In the genomic region with DNA sequence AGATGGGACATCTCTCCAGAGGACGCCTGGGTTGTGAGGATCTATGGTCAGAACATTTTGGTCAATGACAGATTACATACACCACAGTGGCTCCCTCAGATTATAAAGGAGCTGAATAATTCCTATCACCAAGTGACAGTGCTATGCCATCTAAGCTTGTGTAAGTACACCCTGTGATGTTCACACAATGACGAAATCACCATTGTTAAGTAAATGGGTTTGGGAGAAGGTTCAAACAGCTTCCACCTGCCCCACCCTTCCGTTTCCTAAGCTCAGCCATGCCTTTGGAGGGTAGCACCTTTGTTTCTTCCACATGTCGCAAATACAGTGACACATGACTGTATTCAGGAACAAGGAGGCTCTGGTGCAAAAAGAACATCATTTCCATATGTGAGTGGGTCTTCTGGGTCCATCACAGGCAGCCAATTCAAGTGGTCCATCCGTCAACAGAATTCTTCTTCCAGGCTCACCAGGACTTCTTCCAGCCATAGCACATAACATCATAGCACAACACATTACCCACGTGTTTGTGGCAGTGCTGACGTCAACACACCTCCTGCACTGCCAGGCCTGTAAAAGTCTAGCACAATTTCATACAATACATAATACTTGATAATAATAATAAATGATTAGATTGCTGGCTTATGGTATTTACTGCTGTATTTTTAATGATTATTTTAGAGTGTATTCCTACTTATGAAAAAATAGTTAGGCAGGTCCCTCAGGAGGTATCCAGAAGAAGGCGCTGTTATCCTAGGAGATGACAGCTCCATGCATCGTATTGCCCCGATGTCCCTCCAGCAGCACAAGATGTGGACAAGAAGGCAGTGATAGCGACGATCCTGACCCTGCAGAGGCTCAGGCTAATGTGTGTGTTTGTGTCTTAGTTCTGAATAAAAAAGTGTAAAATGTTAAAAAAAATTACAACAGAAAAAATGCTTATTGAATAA, we compare ENCODE assay signal across 1 cellular context.
TF ChIP-seq lines count a peak whose summit lies in the region.

No MANE protein-coding gene starts in this region.

TF ChIP-seq in SK-N-SH treated with all-trans-retinoic acid at 6 μM for 48 hours, 23 proteins besides CTCF, POLR2A, EP300 and RAD21 (continued from another document):
- TF ChIP-seq, protein P1, sequence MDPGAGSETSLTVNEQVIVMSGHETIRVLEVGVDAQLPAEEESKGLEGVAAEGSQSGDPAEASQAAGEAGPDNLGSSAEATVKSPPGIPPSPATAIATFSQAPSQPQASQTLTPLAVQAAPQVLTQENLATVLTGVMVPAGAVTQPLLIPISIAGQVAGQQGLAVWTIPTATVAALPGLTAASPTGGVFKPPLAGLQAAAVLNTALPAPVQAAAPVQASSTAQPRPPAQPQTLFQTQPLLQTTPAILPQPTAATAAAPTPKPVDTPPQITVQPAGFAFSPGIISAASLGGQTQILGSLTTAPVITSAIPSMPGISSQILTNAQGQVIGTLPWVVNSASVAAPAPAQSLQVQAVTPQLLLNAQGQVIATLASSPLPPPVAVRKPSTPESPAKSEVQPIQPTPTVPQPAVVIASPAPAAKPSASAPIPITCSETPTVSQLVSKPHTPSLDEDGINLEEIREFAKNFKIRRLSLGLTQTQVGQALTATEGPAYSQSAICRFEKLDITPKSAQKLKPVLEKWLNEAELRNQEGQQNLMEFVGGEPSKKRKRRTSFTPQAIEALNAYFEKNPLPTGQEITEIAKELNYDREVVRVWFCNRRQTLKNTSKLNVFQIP (CRISPR knock-in tag; IDR thresholded peaks at IDR 0.05; ENCODE audit: borderline replicate concordance, low read depth), result no peak
- TF ChIP-seq GLIS3 (CRISPR knock-in tag; IDR thresholded peaks at IDR 0.05), result no peak
